In the genomic region with DNA sequence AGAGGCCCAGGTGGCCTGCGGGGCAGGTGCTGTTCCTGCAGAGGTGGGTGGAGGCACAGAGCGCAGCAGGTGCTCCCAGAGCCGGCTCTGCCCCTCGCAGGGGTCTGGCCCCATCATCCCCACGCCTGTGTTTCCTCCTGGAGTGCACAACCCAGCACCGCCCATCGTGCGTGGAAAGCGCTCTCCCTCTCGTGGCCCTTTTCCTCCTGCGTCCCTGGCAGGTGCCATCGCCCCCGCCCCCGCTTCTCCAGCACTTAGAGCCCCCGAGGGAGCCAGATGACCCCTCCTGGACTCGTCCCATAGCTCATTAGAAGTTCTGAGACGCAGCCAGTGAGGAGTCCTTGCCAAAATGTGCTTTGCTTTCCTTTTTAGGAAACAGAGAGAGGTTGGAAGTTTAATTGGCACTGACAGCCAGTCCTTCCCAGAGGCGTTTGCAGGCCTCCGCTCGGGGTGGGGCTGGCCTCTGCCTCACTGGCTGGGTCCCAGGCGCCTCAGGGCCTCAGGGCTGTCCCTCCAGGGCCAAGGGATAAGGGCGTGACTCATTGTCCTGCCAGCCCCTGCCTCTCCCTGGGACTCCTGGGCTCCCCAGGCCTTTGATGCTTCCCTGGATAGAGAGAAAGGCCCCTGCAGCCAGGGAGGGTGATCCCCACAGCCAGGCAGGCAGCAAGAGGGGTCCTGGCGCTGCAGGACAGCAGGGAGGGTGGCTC, we compare ENCODE assay signal across 9 cellular contexts. TPM values are rescaled to one million over a fixed set of nuclear protein-coding genes. Genes with fewer than 3 reads are reported as not detected.
DNase-seq lines count a peak whose midpoint lies in the region; FAIRE-seq and TF ChIP-seq lines count a peak whose summit lies in the region.
"Had no signal": no experiment of that assay in that cellular context is flagged by ENCODE, and none has a peak within 500 bp of the region (broad histone marks: within the 10 kb centered on the region; RNA-seq: fewer than 3 reads in every experiment).

No MANE protein-coding gene starts in this region.

- peak; percentile 43 for DNase-seq in HFF-Myc (ENCODE audit: extremely low read depth, low read depth)
- DNase-seq in choroid plexus epithelial cell (ENCODE audit: low read depth), result peak; percentile 24
- no peak for DNase-seq in small intestine
- no peak for DNase-seq in T-helper 1 cell
- no peak for DNase-seq in stimulated activated CD4-positive, alpha-beta T cell treated with anti-CD3 and anti-CD28 coated beads, Interleukin-4, amount 100 ng/mL, for 4 hours
- no peak for DNase-seq in activated naive CD4-positive, alpha-beta T cell treated with anti-CD3 and anti-CD28 coated beads for 36 hours

- CTCF ChIA-PET in activated naive CD4-positive, alpha-beta T cell treated with anti-CD3 and anti-CD28 coated beads for 36 hours (lab: Charles Lee), result no interaction called here

- H3K27me3 Mint-ChIP-seq in activated naive CD4-positive, alpha-beta T cell treated with anti-CD3 and anti-CD28 coated beads for 36 hours (ENCODE audit: low read depth), result no peaks in the 10 kb centered on the region

- no peak for TF ChIP-seq RAD21 in liver (IDR thresholded peaks at IDR 0.05)

- H3K27ac ChIP-seq in liver (ENCODE audit: low read depth in 1 of 2, low read length in 2 of 2), result peak overlapping the region in 1 of 2 donors; percentile 13
- H3K27ac ChIP-seq in temporal lobe (ENCODE audit: low read depth, low read length), result peak overlapping the region; percentile 74
- peak overlapping the region in 1 of 2 donors; percentile 30 for H3K27ac ChIP-seq in small intestine (ENCODE audit: low read depth in 1 of 2, low read length in 1 of 2)

- no peaks in the 10 kb centered on the region for H3K9me3 ChIP-seq in liver (ENCODE audit: control insufficient read depth in 4 of 4, low read length in 3 of 4)
- H3K9me3 ChIP-seq in small intestine (ENCODE audit: control insufficient read depth, low read depth), result no peaks in the 10 kb centered on the region

- no peaks in the 10 kb centered on the region for H3K4me1 ChIP-seq in liver (ENCODE audit: control insufficient read depth in 4 of 4, insufficient read depth in 4 of 4, low read length in 3 of 4)
- no peaks in the 10 kb centered on the region for H3K4me1 ChIP-seq in small intestine (ENCODE audit: control insufficient read depth in 2 of 2, insufficient read depth in 1 of 2, low read depth in 1 of 2, low read length in 1 of 2)

- no peak for FAIRE-seq in small intestine (lab: Jason Lieb, UNC)
- FAIRE-seq: keratinocyte had no signal

- H3K4me3 Mint-ChIP-seq in activated naive CD4-positive, alpha-beta T cell treated with anti-CD3 and anti-CD28 coated beads for 36 hours, result no peak overlapping the region

- H3K36me3 Mint-ChIP-seq in activated naive CD4-positive, alpha-beta T cell treated with anti-CD3 and anti-CD28 coated beads for 36 hours (ENCODE audit: low read depth), result peaks cover 3% of the 10 kb centered on the region

- H3K36me3 ChIP-seq in liver (ENCODE audit: control insufficient read depth in 4 of 4, insufficient read depth in 3 of 4, low read depth in 1 of 4, low read length in 3 of 4) (peaks cover 0 to 5% (median 1%) of the 10 kb centered on the region in 4 donors), small intestine (ENCODE audit: control insufficient read depth in 2 of 2, insufficient read depth in 2 of 2, low read length in 2 of 2) (peaks cover 0 to under 1% of the 10 kb centered on the region in 2 donors)

- no peaks in the 10 kb centered on the region for H3K9me3 Mint-ChIP-seq in activated naive CD4-positive, alpha-beta T cell treated with anti-CD3 and anti-CD28 coated beads for 36 hours

- H3K27me3 ChIP-seq in liver (ENCODE audit: control insufficient read depth in 4 of 4, insufficient read depth in 4 of 4, low read length in 3 of 4) (no peaks in the 10 kb centered on the region), small intestine (ENCODE audit: control insufficient read depth in 2 of 2, insufficient read depth in 2 of 2, low read length in 2 of 2) (no peaks in the 10 kb centered on the region)

- intact Hi-C loops in activated naive CD4-positive, alpha-beta T cell treated with anti-CD3 and anti-CD28 coated beads for 36 hours (cut with micrococcal nuclease), result no loop called here

- no peaks in the 10 kb centered on the region for H3K4me1 Mint-ChIP-seq in activated naive CD4-positive, alpha-beta T cell treated with anti-CD3 and anti-CD28 coated beads for 36 hours (ENCODE audit: low read depth)

- TF ChIP-seq CTCF in HFF-Myc (IDR thresholded peaks at IDR 0.05; ENCODE audit: low read depth, low read length, missing control alignments), result no peak
- TF ChIP-seq CTCF in choroid plexus epithelial cell (conservative IDR thresholded peaks at IDR 0.05; ENCODE audit: low read depth, low read length), result no peak
- no peak for TF ChIP-seq CTCF in liver (IDR thresholded peaks at IDR 0.05; ENCODE audit: low read depth, low read length, missing input control)

- H3K4me3 ChIP-seq in HFF-Myc (replicated peaks; ENCODE audit: low read depth, low read length) (no peak overlapping the region), choroid plexus epithelial cell (ENCODE audit: low read depth, low read length) (no peak overlapping the region), liver (ENCODE audit: low read depth in 1 of 3, low read length in 3 of 3) (no peak overlapping the region), small intestine (ENCODE audit: low read depth in 1 of 2, low read length in 2 of 2) (no peak overlapping the region)

- 85% methylated on average over 23 of the region's 23 CpGs for WGBS in liver
- WGBS in small intestine, 3 donors, result 64 to 84% (median 79%) methylated on average over 23 of the region's 23 CpGs

- H3K27ac Mint-ChIP-seq in activated naive CD4-positive, alpha-beta T cell treated with anti-CD3 and anti-CD28 coated beads for 36 hours, result no peak overlapping the region

- H3K9ac ChIP-seq in liver (ENCODE audit: low read depth in 1 of 2, low read length in 2 of 2), result no peak overlapping the region

TF ChIP-seq in liver, 16 proteins besides CTCF, POLR2A, EP300 and RAD21:
- no peak for TF ChIP-seq FOXA1 (IDR thresholded peaks at IDR 0.05)
- peak; percentile 70 for TF ChIP-seq NR2F2 (IDR thresholded peaks at IDR 0.05)
- no peak for TF ChIP-seq REST (IDR thresholded peaks at IDR 0.05)
- TF ChIP-seq, protein P1, sequence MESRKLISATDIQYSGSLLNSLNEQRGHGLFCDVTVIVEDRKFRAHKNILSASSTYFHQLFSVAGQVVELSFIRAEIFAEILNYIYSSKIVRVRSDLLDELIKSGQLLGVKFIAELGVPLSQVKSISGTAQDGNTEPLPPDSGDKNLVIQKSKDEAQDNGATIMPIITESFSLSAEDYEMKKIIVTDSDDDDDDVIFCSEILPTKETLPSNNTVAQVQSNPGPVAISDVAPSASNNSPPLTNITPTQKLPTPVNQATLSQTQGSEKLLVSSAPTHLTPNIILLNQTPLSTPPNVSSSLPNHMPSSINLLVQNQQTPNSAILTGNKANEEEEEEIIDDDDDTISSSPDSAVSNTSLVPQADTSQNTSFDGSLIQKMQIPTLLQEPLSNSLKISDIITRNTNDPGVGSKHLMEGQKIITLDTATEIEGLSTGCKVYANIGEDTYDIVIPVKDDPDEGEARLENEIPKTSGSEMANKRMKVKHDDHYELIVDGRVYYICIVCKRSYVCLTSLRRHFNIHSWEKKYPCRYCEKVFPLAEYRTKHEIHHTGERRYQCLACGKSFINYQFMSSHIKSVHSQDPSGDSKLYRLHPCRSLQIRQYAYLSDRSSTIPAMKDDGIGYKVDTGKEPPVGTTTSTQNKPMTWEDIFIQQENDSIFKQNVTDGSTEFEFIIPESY (IDR thresholded peaks at IDR 0.05), result no peak
- TF ChIP-seq EGR1 (IDR thresholded peaks at IDR 0.05; ENCODE audit: low read depth in 2 of 2), result no peak
- peak; percentile 27 to 46 for TF ChIP-seq RXRA (IDR thresholded peaks at IDR 0.05)
- no peak for TF ChIP-seq GABPA (IDR thresholded peaks at IDR 0.05 in 1 of 2, conservative IDR thresholded peaks at IDR 0.05 in 1 of 2)
- TF ChIP-seq SP1 (IDR thresholded peaks at IDR 0.05), result peak; percentile 27
- no peak for TF ChIP-seq YY1 (IDR thresholded peaks at IDR 0.05)

RNA-seq across cellular contexts. Expression of gene CHMP6, which starts 32.2 kb away (rescaled TPM):
- total RNA-seq in liver (10 to 100 TPM in 1 of 2 donors, 1 to 10 TPM in 1; 9.6 to 14.5 TPM), temporal lobe (17.2 TPM)
- polyA plus RNA-seq in liver (10 to 100 TPM; 19.0 to 24.0 TPM), small intestine (10 to 100 TPM; 29.0 to 35.8 (median 34.6) TPM)
- 10 to 100 TPM; 10.1 to 10.6 TPM for total RNA-seq in activated naive CD4-positive, alpha-beta T cell treated with anti-CD3 and anti-CD28 coated beads for 36 hours

Comparison
In these comparisons a context has a peak if more than half of its experiments do, and no peak if none do; other contexts are left out.
1. DNase-seq: peak in HFF-Myc (single experiment) and choroid plexus epithelial cell (single experiment); none in small intestine (single experiment), T-helper 1 cell (0 of 5), stimulated activated CD4-positive, alpha-beta T cell treated with anti-CD3 and anti-CD28 coated beads, Interleukin-4, amount 100 ng/mL, for 4 hours (0 of 2) and activated naive CD4-positive, alpha-beta T cell treated with anti-CD3 and anti-CD28 coated beads for 36 hours (single experiment).